Comparison of ENCODE assay signal across 19 cellular contexts in the genomic region with DNA sequence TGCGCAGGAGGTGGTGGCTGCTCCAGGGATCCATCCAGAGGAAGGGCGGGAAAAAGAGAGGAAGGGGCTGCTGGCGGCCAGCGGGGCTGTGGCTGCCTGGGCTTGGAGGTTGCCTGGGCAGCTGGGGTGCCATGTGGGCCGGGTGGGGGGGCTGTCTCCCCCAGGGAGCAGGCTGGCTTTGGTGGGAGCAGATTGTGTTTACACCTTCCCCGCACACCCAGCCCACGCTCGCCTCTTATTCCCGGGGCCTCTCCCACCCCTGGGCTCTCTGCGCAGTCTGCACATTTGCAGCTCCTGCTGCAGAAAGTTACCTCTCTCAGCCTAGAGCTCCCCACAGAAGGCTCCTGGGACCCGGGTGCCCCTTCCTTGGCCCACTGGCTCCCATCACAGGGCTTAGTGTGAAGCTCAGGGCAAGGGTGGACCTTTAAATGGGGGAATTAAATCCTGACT. TPM values are rescaled to one million over a fixed set of nuclear protein-coding genes. Genes with fewer than 3 reads are reported as not detected.
DNase-seq lines count a peak whose midpoint lies in the region; ATAC-seq, FAIRE-seq and TF ChIP-seq lines count a peak whose summit lies in the region.
"Had no signal": no experiment of that assay in that cellular context is flagged by ENCODE, and none has a peak within 500 bp of the region (broad histone marks: within the 10 kb centered on the region; RNA-seq: fewer than 3 reads in every experiment).

No MANE protein-coding gene starts in this region.

- H3K27me3 Mint-ChIP-seq in astrocyte (ENCODE audit: low read depth, unreplicated experiment), result peaks cover 23% of the 10 kb centered on the region

- ATAC-seq in lung (ENCODE audit: insufficient read depth, low FRiP score), result no peak
- ATAC-seq: activated T-cell treated with anti-CD3 and anti-CD28 coated beads, Interleukin-2, amount 50 U/mL, for 4 hours had no signal

- H3K4me1 ChIP-seq in astrocyte (ENCODE audit: insufficient read depth, low read length) (peaks cover 45% of the 10 kb centered on the region), lung (ENCODE audit: control insufficient read depth in 2 of 2, insufficient read depth in 2 of 2, low read length in 2 of 2) (peaks cover 0 to 27% of the 10 kb centered on the region in 2 donors)

- H4K20me1 ChIP-seq in astrocyte (ENCODE audit: insufficient read depth, low read length), result no peaks in the 10 kb centered on the region

- H3K4me2 ChIP-seq in astrocyte (ENCODE audit: low read length), result peak overlapping the region; percentile 24

- H3K27ac ChIP-seq in astrocyte (ENCODE audit: low read depth, low read length) (no peak overlapping the region), lung (ENCODE audit: low read depth in 1 of 2, low read length in 1 of 2) (peak overlapping the region; percentile 24 to 71), substantia nigra (ENCODE audit: low read depth, low read length, poor library complexity, severe bottlenecking) (peak overlapping the region; percentile 99)

- no peaks in the 10 kb centered on the region for H3K9me3 Mint-ChIP-seq in astrocyte (ENCODE audit: unreplicated experiment)
- H3K9me3 Mint-ChIP-seq: activated CD4-positive, alpha-beta memory T cell treated with anti-CD3 and anti-CD28 coated beads for 36 hours; activated T-cell treated with anti-CD3 and anti-CD28 coated beads, Interleukin-2, amount 50 U/mL, for 4 hours; memory B cell had no signal

- H3K27me3 ChIP-seq in astrocyte (ENCODE audit: insufficient read depth, low read length) (peaks cover 7% of the 10 kb centered on the region), lung (ENCODE audit: control insufficient read depth, insufficient read depth) (no peaks in the 10 kb centered on the region)
- H3K27me3 ChIP-seq: Peyer's patch, thyroid gland had no signal

- H2AFZ ChIP-seq in astrocyte (ENCODE audit: low read depth, low read length), result no peak overlapping the region

- H3K4me3 Mint-ChIP-seq in astrocyte (ENCODE audit: unreplicated experiment), result no peak overlapping the region
- H3K4me3 Mint-ChIP-seq: activated CD4-positive, alpha-beta memory T cell treated with anti-CD3 and anti-CD28 coated beads for 36 hours; activated naive CD8-positive, alpha-beta T cell; activated T-cell treated with anti-CD3 and anti-CD28 coated beads, Interleukin-2, amount 50 U/mL, for 4 hours; memory B cell had no signal

- H3K36me3 ChIP-seq in astrocyte (ENCODE audit: insufficient read depth, low read length) (no peaks in the 10 kb centered on the region), lung (ENCODE audit: control insufficient read depth in 2 of 2, insufficient read depth in 2 of 2, low read length in 2 of 2) (no peaks in the 10 kb centered on the region)
- H3K36me3 ChIP-seq: Peyer's patch, thyroid gland had no signal

- H3K79me2 ChIP-seq in astrocyte (ENCODE audit: insufficient read depth, low read length), result no peaks in the 10 kb centered on the region

- DNase-seq in NCI-H2171 (lab: John Stamatoyannopoulos, UW), result peak; percentile 65
- DNase-seq in astrocyte (ENCODE audit: low read depth), result no peak
- no peak for DNase-seq in lung (ENCODE audit: low spot score)
- DNase-seq in substantia nigra (lab: John Stamatoyannopoulos, UW), result no peak
- DNase-seq in NCI-H446 treated with DMSO at 0.1 percent for 48 hours (lab: John Stamatoyannopoulos, UW), result no peak
- no peak for DNase-seq in dedifferentiated amniotic fluid mesenchymal stem cell (ENCODE audit: extremely low spot score)
- no peak for DNase-seq in activated T-cell treated with anti-CD3 and anti-CD28 coated beads for 4 hours
- DNase-seq: activated CD4-positive, alpha-beta memory T cell treated with anti-CD3 and anti-CD28 coated beads for 36 hours; activated T-cell treated with anti-CD3 and anti-CD28 coated beads, Interleukin-2, amount 50 U/mL, for 4 hours; cerebellar nuclear complex; foreskin melanocyte; MM.1S; NCI-H2029 treated with DMSO at 0.1 percent for 48 hours; stimulated activated CD4-positive, alpha-beta T cell treated with anti-CD3 and anti-CD28 coated beads, Interleukin-4, amount 100 ng/mL, for 24 hours; stimulated activated CD8-positive, alpha-beta memory T cell treated with anti-CD3 and anti-CD28 coated beads, Interleukin-4, amount 100 ng/mL, for 48 hours; thyroid gland had no signal

- WGBS in lung, 2 donors, result 63 to 73% methylated on average over 8 to 11 of the region's 11 CpGs

- H3K4me3 ChIP-seq in astrocyte (ENCODE audit: insufficient read depth, low read depth, low read length), result no peak overlapping the region
- no peak overlapping the region for H3K4me3 ChIP-seq in lung
- H3K4me3 ChIP-seq: Peyer's patch, thyroid gland had no signal

- FAIRE-seq in astrocyte (lab: Jason Lieb, UNC), result no peak

- no peak overlapping the region for H3K9ac ChIP-seq in astrocyte (ENCODE audit: low read length)

- no peak overlapping the region for H3K27ac Mint-ChIP-seq in astrocyte (ENCODE audit: unreplicated experiment)
- H3K27ac Mint-ChIP-seq: activated CD4-positive, alpha-beta memory T cell treated with anti-CD3 and anti-CD28 coated beads for 36 hours; activated naive CD8-positive, alpha-beta T cell; memory B cell had no signal

- H3K36me3 Mint-ChIP-seq in astrocyte (ENCODE audit: low read depth, unreplicated experiment), result peaks cover 2% of the 10 kb centered on the region
- H3K36me3 Mint-ChIP-seq: activated CD4-positive, alpha-beta memory T cell treated with anti-CD3 and anti-CD28 coated beads for 36 hours; activated naive CD8-positive, alpha-beta T cell; memory B cell had no signal

- peaks cover 33% of the 10 kb centered on the region for H3K4me1 Mint-ChIP-seq in astrocyte (ENCODE audit: low read depth, unreplicated experiment)

- H3K9me3 ChIP-seq in astrocyte (ENCODE audit: insufficient read depth, low read depth, low read length) (no peaks in the 10 kb centered on the region), lung (ENCODE audit: control insufficient read depth in 2 of 2, insufficient read depth in 1 of 2, low read length in 1 of 2) (no peaks in the 10 kb centered on the region)
- H3K9me3 ChIP-seq: Peyer's patch, thyroid gland had no signal

- TF ChIP-seq CTCF in astrocyte (IDR thresholded peaks at IDR 0.05; ENCODE audit: insufficient read depth, low read depth, low read length) (no peak), lung (IDR thresholded peaks at IDR 0.05; ENCODE audit: control extremely low read depth, extremely low read depth) (no peak)

RNA-seq across cellular contexts. Expression of gene PRCD, which starts 5.1 kb away (rescaled TPM):
- 1.5 and 2.2 TPM in 2 replicates for total RNA-seq in astrocyte
- 10 to 100 TPM in 1 of 2 donors, 1 to 10 TPM in 1; 3.3 to 11.3 TPM for total RNA-seq in lung
- polyA plus RNA-seq in lung, result 1 to 10 TPM; 2.0 to 7.9 TPM
- total RNA-seq: activated CD4-positive, alpha-beta memory T cell treated with anti-CD3 and anti-CD28 coated beads for 36 hours; activated T-cell treated with anti-CD3 and anti-CD28 coated beads, Interleukin-2, amount 50 U/mL, for 4 hours had no signal

RNA-seq across cellular contexts. Expression of gene CYGB, which starts 7.4 kb away (rescaled TPM):
- total RNA-seq in astrocyte (20.5 and 29.2 TPM in 2 replicates), lung (10 to 100 TPM; 15.9 to 20.0 TPM)
- polyA plus RNA-seq in lung, result 10 to 100 TPM; 21.4 to 30.4 TPM
- total RNA-seq: activated CD4-positive, alpha-beta memory T cell treated with anti-CD3 and anti-CD28 coated beads for 36 hours; activated T-cell treated with anti-CD3 and anti-CD28 coated beads, Interleukin-2, amount 50 U/mL, for 4 hours had no signal

RNA-seq across cellular contexts. Expression of gene ST6GALNAC2, which starts 40.7 kb away (rescaled TPM):
- 0.79 TPM in 1 of 2 replicates, not detected in the other for total RNA-seq in astrocyte
- 10 to 100 TPM; 20.8 to 38.0 TPM for total RNA-seq in lung
- 10 to 100 TPM; 12.1 to 15.4 TPM for polyA plus RNA-seq in lung
- total RNA-seq: activated T-cell treated with anti-CD3 and anti-CD28 coated beads, Interleukin-2, amount 50 U/mL, for 4 hours had no signal

RNA-seq across cellular contexts. Expression of gene RHBDF2, which starts 43.7 kb away (rescaled TPM):
- 27.0 and 30.7 TPM in 2 replicates for total RNA-seq in astrocyte
- 10 to 100 TPM; 22.7 to 56.5 TPM for total RNA-seq in lung
- 100 to 1,000 TPM in 1 of 2 donors, 10 to 100 TPM in 1; 20.1 to 116 TPM for polyA plus RNA-seq in lung

Comparison
In these comparisons a context has a peak if more than half of its experiments do, and no peak if none do; other contexts are left out.
1. RNA of gene ST6GALNAC2, which starts 40.7 kb away (total RNA-seq): 20.8 to 38.0 TPM in lung; 0.79 TPM in astrocyte; every median in the first group is over 10 times any median in the second.